In genomic region chr4:173214231-173214630, GRCh38 we compare ENCODE assay signal across 15 cellular contexts.
"Had no signal": no experiment of that assay in that cellular context is flagged by ENCODE, and none has a peak within 500 bp of the region (broad histone marks: within the 10 kb centered on the region; RNA-seq: fewer than 3 reads in every experiment).

No MANE protein-coding gene starts in this region.

- ATAC-seq: activated T-cell treated with anti-CD3 and anti-CD28 coated beads, Interleukin-2, amount 50 U/mL, for 72 hours; foreskin keratinocyte; T-helper 17 cell; upper lobe of right lung had no signal

- H3K4me1 ChIP-seq: upper lobe of right lung had no signal

- H3K4me3 Mint-ChIP-seq: activated CD4-positive, alpha-beta memory T cell treated with anti-CD3 and anti-CD28 coated beads for 36 hours; activated naive CD8-positive, alpha-beta T cell treated with anti-CD3 and anti-CD28 coated beads for 36 hours; activated T-cell treated with anti-CD3 and anti-CD28 coated beads, Interleukin-2, amount 50 U/mL, for 72 hours; immature natural killer cell; nephron; stimulated activated naive CD8-positive, alpha-beta T cell treated with anti-CD3 and anti-CD28 coated beads, Interleukin-15, Interleukin-2, amounts not matched to agents 100 ng/mL and 50 ng/mL, for 24 hours; T-helper 17 cell had no signal

- H3K27me3 ChIP-seq: foreskin keratinocyte, testis, upper lobe of right lung had no signal

- H3K9me3 ChIP-seq: testis, upper lobe of right lung had no signal

- H3K36me3 ChIP-seq: upper lobe of right lung had no signal

- H3K27ac Mint-ChIP-seq: activated CD4-positive, alpha-beta memory T cell treated with anti-CD3 and anti-CD28 coated beads for 36 hours; activated naive CD8-positive, alpha-beta T cell treated with anti-CD3 and anti-CD28 coated beads for 36 hours; activated T-cell treated with anti-CD3 and anti-CD28 coated beads, Interleukin-2, amount 50 U/mL, for 72 hours; stimulated activated naive CD8-positive, alpha-beta T cell treated with anti-CD3 and anti-CD28 coated beads, Interleukin-15, Interleukin-2, amounts not matched to agents 100 ng/mL and 50 ng/mL, for 24 hours; T-helper 17 cell had no signal

- H3K36me3 Mint-ChIP-seq: activated naive CD8-positive, alpha-beta T cell treated with anti-CD3 and anti-CD28 coated beads for 36 hours had no signal

- DNase-seq: activated CD4-positive, alpha-beta memory T cell treated with anti-CD3 and anti-CD28 coated beads for 36 hours; activated gamma-delta T cell treated with Interleukin-2 at 50 U/mL for 16 hours; activated naive CD8-positive, alpha-beta T cell treated with anti-CD3 and anti-CD28 coated beads for 36 hours; activated T-cell treated with anti-CD3 and anti-CD28 coated beads, Interleukin-2, amount 50 U/mL, for 72 hours; immature natural killer cell; left cardiac atrium; stimulated activated CD4-positive, alpha-beta T cell treated with anti-CD3 and anti-CD28 coated beads, Interleukin-15, amount 100 ng/mL, for 24 hours; stimulated activated CD4-positive, alpha-beta T cell treated with anti-CD3 and anti-CD28 coated beads, Interleukin-4, amount 100 ng/mL, for 24 hours; T-helper 17 cell; upper lobe of right lung had no signal

- H3K27me3 Mint-ChIP-seq: activated CD4-positive, alpha-beta memory T cell treated with anti-CD3 and anti-CD28 coated beads for 36 hours; activated naive CD8-positive, alpha-beta T cell treated with anti-CD3 and anti-CD28 coated beads for 36 hours; stimulated activated naive CD8-positive, alpha-beta T cell treated with anti-CD3 and anti-CD28 coated beads, Interleukin-15, Interleukin-2, amounts not matched to agents 100 ng/mL and 50 ng/mL, for 24 hours; T-helper 17 cell had no signal

- H3K4me3 ChIP-seq: lung, testis, upper lobe of right lung had no signal

- H3K9me3 Mint-ChIP-seq: activated CD4-positive, alpha-beta memory T cell treated with anti-CD3 and anti-CD28 coated beads for 36 hours; activated naive CD8-positive, alpha-beta T cell treated with anti-CD3 and anti-CD28 coated beads for 36 hours; activated T-cell treated with anti-CD3 and anti-CD28 coated beads, Interleukin-2, amount 50 U/mL, for 72 hours; immature natural killer cell; nephron; stimulated activated naive CD8-positive, alpha-beta T cell treated with anti-CD3 and anti-CD28 coated beads, Interleukin-15, Interleukin-2, amounts not matched to agents 100 ng/mL and 50 ng/mL, for 24 hours had no signal

- H3K27ac ChIP-seq: foreskin keratinocyte, testis, upper lobe of right lung had no signal
